In genomic region chr1:204090132-204090531, GRCh38 we compare ENCODE assay signal across 1 cellular context. TPM values are rescaled to one million over a fixed set of nuclear protein-coding genes. Genes with fewer than 3 reads are reported as not detected.
"Had no signal": no experiment of that assay in that cellular context is flagged by ENCODE, and none has a peak within 500 bp of the region (broad histone marks: within the 10 kb centered on the region; RNA-seq: fewer than 3 reads in every experiment).

No MANE protein-coding gene starts in this region.

RNA-seq across cellular contexts. Expression of gene SOX13, which starts 17.2 kb away (rescaled TPM):
- total RNA-seq: activated naive CD8-positive, alpha-beta T cell treated with anti-CD3 and anti-CD28 coated beads for 36 hours had no signal
